ENCODE assay signal across 8 cellular contexts in genomic region chr19:54207908-54208783, GRCh38. TPM values are rescaled to one million over a fixed set of nuclear protein-coding genes. Genes with fewer than 3 reads are reported as not detected.
DNase-seq lines count a peak whose midpoint lies in the region; ATAC-seq and TF ChIP-seq lines count a peak whose summit lies in the region.

No MANE protein-coding gene starts in this region.

- H3K9me3 ChIP-seq in AG04450 (ENCODE audit: control insufficient read depth, insufficient read depth, low read length), result no peaks in the 10 kb centered on the region; the same call in 1 of the 2 replicates
- H3K9me3 ChIP-seq in neutrophil, result no peaks in the 10 kb centered on the region

- H3K9me3 Mint-ChIP-seq in activated CD4-positive, alpha-beta memory T cell treated with anti-CD3 and anti-CD28 coated beads, Interleukin-2, amount 10 ng/mL, durations not matched to agents 7 days and 5 days, result no peaks in the 10 kb centered on the region

- peaks cover 89% of the 10 kb centered on the region for H3K4me1 Mint-ChIP-seq in activated CD4-positive, alpha-beta memory T cell treated with anti-CD3 and anti-CD28 coated beads, Interleukin-2, amount 10 ng/mL, durations not matched to agents 7 days and 5 days

- no peaks in the 10 kb centered on the region for H3K27me3 ChIP-seq in AG04450 (ENCODE audit: control insufficient read depth, insufficient read depth, low read length)
- no peaks in the 10 kb centered on the region for H3K27me3 ChIP-seq in neutrophil

- H3K27ac ChIP-seq in AG04450 (ENCODE audit: low read depth, low read length), result peak overlapping the region; percentile 39
- peak overlapping the region; percentile 93 for H3K27ac ChIP-seq in neutrophil

- TF ChIP-seq CTCF in AG04450 (IDR thresholded peaks at IDR 0.05; ENCODE audit: low read depth, low read length) (no peak), fibroblast of mammary gland (conservative IDR thresholded peaks at IDR 0.05; ENCODE audit: control insufficient read depth, insufficient read depth, low read depth, low read length) (no peak), neutrophil (IDR thresholded peaks at IDR 0.05) (peak; percentile 12)

- peak overlapping the region; percentile 9 for H3K27ac Mint-ChIP-seq in activated CD4-positive, alpha-beta memory T cell treated with anti-CD3 and anti-CD28 coated beads, Interleukin-2, amount 10 ng/mL, durations not matched to agents 7 days and 5 days

- H3K36me3 Mint-ChIP-seq in activated CD4-positive, alpha-beta memory T cell treated with anti-CD3 and anti-CD28 coated beads, Interleukin-2, amount 10 ng/mL, durations not matched to agents 7 days and 5 days (ENCODE audit: low read depth), result peaks cover 78% of the 10 kb centered on the region

- POLR2A ChIA-PET in AG04450 (lab: Yijun Ruan, JAX), result interaction anchor here (0.6 to 4.9 kb wide), 5 partner anchors 17 to 981 kb away, joined by 3 to 29 read pairs (median 3); partner anchors contain the start of genes MBOAT7, TMC4 and TSEN34
- POLR2A ChIA-PET in activated CD4-positive, alpha-beta memory T cell treated with anti-CD3 and anti-CD28 coated beads, Interleukin-2, amount 10 ng/mL, durations not matched to agents 7 days and 5 days (lab: Charles Lee), result interaction anchor here (0.6 to 6.5 kb wide), 4 partner anchors 8 to 1286 kb away, joined by 3 to 60 read pairs (median 26); partner anchors contain the start of genes MBOAT7, RPS9 and TSEN34

- CTCF ChIA-PET in AG04450 (lab: Charles Lee), result no interaction called here
- CTCF ChIA-PET in activated CD4-positive, alpha-beta memory T cell treated with anti-CD3 and anti-CD28 coated beads, Interleukin-2, amount 10 ng/mL, durations not matched to agents 7 days and 5 days (lab: Charles Lee), result interaction anchor here (1.2 to 1.5 kb wide), 3 partner anchors 38 to 182 kb away, joined by 3 read pairs; no protein-coding TSS in a partner anchor

- no peak overlapping the region for H3K4me3 Mint-ChIP-seq in activated CD4-positive, alpha-beta memory T cell treated with anti-CD3 and anti-CD28 coated beads, Interleukin-2, amount 10 ng/mL, durations not matched to agents 7 days and 5 days

- H3K36me3 ChIP-seq in neutrophil, result peaks cover 46% of the 10 kb centered on the region

- ATAC-seq in GM19351 (IDR thresholded peaks at IDR 0.05; ENCODE audit: unreplicated experiment) (peak; percentile 54), HG03432 (IDR thresholded peaks at IDR 0.05; ENCODE audit: unreplicated experiment) (no peak)

- no peak overlapping the region for H3K4me3 ChIP-seq in AG04450 (ENCODE audit: low read depth, low read length)
- H3K4me3 ChIP-seq in fibroblast of mammary gland (ENCODE audit: control insufficient read depth, low read depth, low read length), result no peak overlapping the region
- peak overlapping the region; percentile 59 to 87 for H3K4me3 ChIP-seq in neutrophil (ENCODE audit: low read depth in 1 of 2, low read length in 1 of 2)

- peaks cover 93 to 95% of the 10 kb centered on the region in 2 experiments for H3K4me1 ChIP-seq in neutrophil (ENCODE audit: control insufficient read depth in 1 of 2, insufficient read depth in 1 of 2, low read depth in 1 of 2, low read length in 1 of 2)

- no peak for DNase-seq in AG04450 (ENCODE audit: low read depth, low spot score)
- DNase-seq in KG1 (lab: John Stamatoyannopoulos, UW), result peak; percentile 91
- DNase-seq in activated CD4-positive, alpha-beta memory T cell treated with anti-CD3 and anti-CD28 coated beads, Interleukin-2, amount 10 ng/mL, durations not matched to agents 7 days and 5 days, result no peak
- DNase-seq in fibroblast of mammary gland (ENCODE audit: low read depth), result peak; percentile 98
- no peak for DNase-seq in AG08396 (ENCODE audit: low spot score)

- H3K27me3 Mint-ChIP-seq in activated CD4-positive, alpha-beta memory T cell treated with anti-CD3 and anti-CD28 coated beads, Interleukin-2, amount 10 ng/mL, durations not matched to agents 7 days and 5 days, result no peaks in the 10 kb centered on the region

RNA-seq across cellular contexts. Expression of gene RPS9, which starts 7.5 kb away (rescaled TPM):
- polyA plus RNA-seq in AG04450 (2011; rRNA removed), result 1,566 and 2,378 TPM in 2 replicates
- polyA minus RNA-seq in AG04450 (2011; rRNA and poly(A)+ RNA removed), result 360 and 501 TPM in 2 replicates
- total RNA-seq in activated CD4-positive, alpha-beta memory T cell treated with anti-CD3 and anti-CD28 coated beads, Interleukin-2, amount 10 ng/mL, durations not matched to agents 7 days and 5 days, result 1,000 to 10,000 TPM; 1,045 to 1,051 TPM

RNA-seq across cellular contexts. Expression of gene LILRB3, which starts 14.7 kb away (rescaled TPM):
- polyA plus RNA-seq in AG04450 (2011; rRNA removed), result not detected in 2 replicates
- polyA minus RNA-seq in AG04450 (2011; rRNA and poly(A)+ RNA removed), result not detected in 2 replicates
- 1 to 10 TPM; 5.3 to 5.8 TPM for total RNA-seq in activated CD4-positive, alpha-beta memory T cell treated with anti-CD3 and anti-CD28 coated beads, Interleukin-2, amount 10 ng/mL, durations not matched to agents 7 days and 5 days

RNA-seq across cellular contexts. Expression of gene TSEN34, which starts 17.0 kb away (rescaled TPM):
- 32.4 and 36.4 TPM in 2 replicates for polyA plus RNA-seq in AG04450 (2011; rRNA removed)
- 17.4 and 25.2 TPM in 2 replicates for polyA minus RNA-seq in AG04450 (2011; rRNA and poly(A)+ RNA removed)
- total RNA-seq in activated CD4-positive, alpha-beta memory T cell treated with anti-CD3 and anti-CD28 coated beads, Interleukin-2, amount 10 ng/mL, durations not matched to agents 7 days and 5 days, result 10 to 100 TPM; 10.9 to 13.6 TPM

RNA-seq across cellular contexts. Expression of gene MBOAT7, which starts 18.8 kb away (rescaled TPM):
- 45.1 and 63.2 TPM in 2 replicates for polyA plus RNA-seq in AG04450 (2011; rRNA removed)
- 33.8 and 44.8 TPM in 2 replicates for polyA minus RNA-seq in AG04450 (2011; rRNA and poly(A)+ RNA removed)
- 10 to 100 TPM; 90.8 to 93.4 TPM for total RNA-seq in activated CD4-positive, alpha-beta memory T cell treated with anti-CD3 and anti-CD28 coated beads, Interleukin-2, amount 10 ng/mL, durations not matched to agents 7 days and 5 days

RNA-seq across cellular contexts. Expression of gene LILRA6, which starts 34.4 kb away (rescaled TPM):
- not detected in 2 replicates for polyA plus RNA-seq in AG04450 (2011; rRNA removed)
- not detected in 2 replicates for polyA minus RNA-seq in AG04450 (2011; rRNA and poly(A)+ RNA removed)
- total RNA-seq in activated CD4-positive, alpha-beta memory T cell treated with anti-CD3 and anti-CD28 coated beads, Interleukin-2, amount 10 ng/mL, durations not matched to agents 7 days and 5 days, result under 1 TPM; 0.65 to 0.68 TPM

Comparison
In these comparisons a context has a peak if more than half of its experiments do, and no peak if none do; other contexts are left out.
1. DNase-seq: peak in KG1 (single experiment) and fibroblast of mammary gland (single experiment); none in AG04450 (single experiment), activated CD4-positive, alpha-beta memory T cell treated with anti-CD3 and anti-CD28 coated beads, Interleukin-2, amount 10 ng/mL, durations not matched to agents 7 days and 5 days (single experiment) and AG08396 (single experiment).
2. H3K4me3 ChIP-seq: peak in neutrophil (2 of 2); none in AG04450 (single experiment) and fibroblast of mammary gland (single experiment).